ENCODE assay signal across 19 cellular contexts in genomic region chr9:8816361-8816760, GRCh38.
A peak's percentile ranks its signal among the peaks of the same experiment; 100 is the strongest.
DNase-seq lines count a peak whose midpoint lies in the region; ATAC-seq and TF ChIP-seq lines count a peak whose summit lies in the region.
"Had no signal": no experiment of that assay in that cellular context is flagged by ENCODE, and none has a peak within 500 bp of the region (broad histone marks: within the 10 kb centered on the region; RNA-seq: fewer than 3 reads in every experiment).

No MANE protein-coding gene starts in this region.

- peaks cover 24% of the 10 kb centered on the region for H3K4me1 ChIP-seq in HUES64 (ENCODE audit: insufficient read depth, low read length)
- H3K4me1 ChIP-seq in BE2C, result no peaks in the 10 kb centered on the region
- H3K4me1 ChIP-seq: heart right ventricle had no signal

- H3K27me3 ChIP-seq in HUES64 (ENCODE audit: insufficient read depth, low read length) (no peaks in the 10 kb centered on the region), BE2C (no peaks in the 10 kb centered on the region)
- H3K27me3 ChIP-seq: heart right ventricle had no signal

- H3K9ac ChIP-seq in HUES64 (ENCODE audit: low read depth, low read length), result peak overlapping the region; percentile 17; the same call in 1 of the 2 replicates

- H3K36me3 ChIP-seq in HUES64 (ENCODE audit: insufficient read depth, low read length) (0 out of 2 replicates have a peak, but pooled peaks cover 2% of the 10 kb centered on the region), BE2C (no peaks in the 10 kb centered on the region)
- H3K36me3 ChIP-seq: heart right ventricle had no signal

- no peak for ATAC-seq in activated T-cell treated with anti-CD3 and anti-CD28 coated beads, Interleukin-2, amount 50 U/mL, for 72 hours (replicated peaks in 1 of 2)
- ATAC-seq: activated T-helper 17 cell treated with anti-CD3 and anti-CD28 coated beads, Interleukin-2, amount 50 U/mL, for 72 hours; heart right ventricle; Panc1 had no signal

- no peaks in the 10 kb centered on the region for H3K4me1 Mint-ChIP-seq in activated T-cell treated with anti-CD3 and anti-CD28 coated beads, Interleukin-2, amount 50 U/mL, for 72 hours (ENCODE audit: low read depth)
- H3K4me1 Mint-ChIP-seq: activated T-helper 17 cell treated with anti-CD3 and anti-CD28 coated beads, Interleukin-2, amount 50 U/mL, for 72 hours; B cell had no signal

- no peak for TF ChIP-seq CTCF in BE2C (IDR thresholded peaks at IDR 0.05; ENCODE audit: low read depth, low read length)

- H3K27me3 Mint-ChIP-seq in activated T-cell treated with anti-CD3 and anti-CD28 coated beads, Interleukin-2, amount 50 U/mL, for 72 hours (ENCODE audit: low read depth), result no peaks in the 10 kb centered on the region
- H3K27me3 Mint-ChIP-seq: activated T-helper 17 cell treated with anti-CD3 and anti-CD28 coated beads, Interleukin-2, amount 50 U/mL, for 72 hours; B cell had no signal

- H3K4me3 ChIP-seq in HUES64 (ENCODE audit: low read length) (no peak overlapping the region), BE2C (ENCODE audit: low read depth, low read length) (no peak overlapping the region)
- H3K4me3 ChIP-seq: heart right ventricle, lung had no signal

- no peaks in the 10 kb centered on the region for H3K36me3 Mint-ChIP-seq in activated T-cell treated with anti-CD3 and anti-CD28 coated beads, Interleukin-2, amount 50 U/mL, for 72 hours (ENCODE audit: insufficient read depth in 2 of 2)

- peak overlapping the region; percentile 8; the same call in 1 of the 2 replicates for H3K27ac ChIP-seq in HUES64 (ENCODE audit: low read depth, low read length)
- H3K27ac ChIP-seq: heart right ventricle had no signal

- WGBS in HUES64, result 20% methylated on average over 2 of the region's 2 CpGs

- peaks cover 0 to 1% of the 10 kb centered on the region in 2 donors for H3K9me3 Mint-ChIP-seq in activated T-cell treated with anti-CD3 and anti-CD28 coated beads, Interleukin-2, amount 50 U/mL, for 72 hours
- H3K9me3 Mint-ChIP-seq: activated T-helper 17 cell treated with anti-CD3 and anti-CD28 coated beads, Interleukin-2, amount 50 U/mL, for 72 hours; T-helper 2 cell treated with Interferon-gamma antibody and Interleukin-4, amounts not matched to agents 5 μg/mL and 100 μg/mL, for 36 hours had no signal

- no peaks in the 10 kb centered on the region for H3K9me3 ChIP-seq in HUES64 (ENCODE audit: insufficient read depth, low read depth, low read length)
- no peaks in the 10 kb centered on the region for H3K9me3 ChIP-seq in BE2C

- in situ Hi-C loops in SK-MEL-5 (cut with HindIII; ENCODE audit: low pct_unique_long_range_greater_than_20kb, low sequenced_read_pairs), result no loop called here

- H3K4me3 Mint-ChIP-seq in activated T-cell treated with anti-CD3 and anti-CD28 coated beads, Interleukin-2, amount 50 U/mL, for 72 hours, result no peak overlapping the region
- H3K4me3 Mint-ChIP-seq: activated T-helper 17 cell treated with anti-CD3 and anti-CD28 coated beads, Interleukin-2, amount 50 U/mL, for 72 hours; B cell; HFFc6; T-helper 2 cell treated with Interferon-gamma antibody and Interleukin-4, amounts not matched to agents 5 μg/mL and 100 μg/mL, for 36 hours had no signal

- DNase-seq in DMS153 treated with DMSO at 0.1 percent for 48 hours (lab: John Stamatoyannopoulos, UW; ENCODE audit: unreplicated experiment) (peak; percentile 22), SK-MEL-5 (ENCODE audit: low read depth, low spot score) (peak; percentile 54), medulla oblongata (ENCODE audit: extremely low spot score) (peak; percentile 45), HPDE6-E6E7 (ENCODE audit: extremely low spot score) (no peak), BE2C (no peak), EL (no peak)
- DNase-seq in activated T-cell treated with anti-CD3 and anti-CD28 coated beads, Interleukin-2, amount 50 U/mL, for 72 hours, result no peak
- DNase-seq: activated CD4-positive, alpha-beta T cell treated with anti-CD3 and anti-CD28 coated beads, Interleukin-2, amount 50 U/mL, for 48 hours; heart right ventricle; HFFc6; IMR-90; NCI-H187; occipital lobe had no signal

- H3K27ac Mint-ChIP-seq in activated T-cell treated with anti-CD3 and anti-CD28 coated beads, Interleukin-2, amount 50 U/mL, for 72 hours, result no peak overlapping the region
- H3K27ac Mint-ChIP-seq: activated T-helper 17 cell treated with anti-CD3 and anti-CD28 coated beads, Interleukin-2, amount 50 U/mL, for 72 hours; B cell; HFFc6; T-helper 2 cell treated with Interferon-gamma antibody and Interleukin-4, amounts not matched to agents 5 μg/mL and 100 μg/mL, for 36 hours had no signal

Comparison
In these comparisons a context has a peak if more than half of its experiments do, and no peak if none do; other contexts are left out.
1. DNase-seq: peak in DMS153 treated with DMSO at 0.1 percent for 48 hours (single experiment), SK-MEL-5 (single experiment) and medulla oblongata (single experiment); none in activated T-cell treated with anti-CD3 and anti-CD28 coated beads, Interleukin-2, amount 50 U/mL, for 72 hours (0 of 2), HPDE6-E6E7 (single experiment), BE2C (single experiment) and EL (single experiment).